Comparison of ENCODE assay signal across 8 cellular contexts in genomic region chr13:97125810-97126738, GRCh38.
A peak's percentile ranks its signal among the peaks of the same experiment; 100 is the strongest.
DNase-seq lines count a peak whose midpoint lies in the region; ATAC-seq and TF ChIP-seq lines count a peak whose summit lies in the region.

No MANE protein-coding gene starts in this region.

- H4K5ac ChIP-seq in H9 (ENCODE audit: insufficient read length, low read depth, low read length): no peak overlapping the region

- H3K56ac ChIP-seq in H9 (ENCODE audit: insufficient read length, low read depth, low read length): no peak overlapping the region

- intact Hi-C loops in naive thymus-derived CD4-positive, alpha-beta T cell (cut with micrococcal nuclease): no loop called here

- H3K23me2 ChIP-seq in H9 (ENCODE audit: insufficient read length, low read depth, low read length, poor library complexity, severe bottlenecking): no peaks in the 10 kb centered on the region

- no peak for TF ChIP-seq CTCF in H9 (conservative IDR thresholded peaks at IDR 0.05)

- H3K27ac Mint-ChIP-seq in naive thymus-derived CD4-positive, alpha-beta T cell: no peak overlapping the region
- H3K27ac Mint-ChIP-seq in naive thymus-derived CD8-positive, alpha-beta T cell: no peak overlapping the region
- no peak overlapping the region for H3K27ac Mint-ChIP-seq in H9

- no peak overlapping the region for H3K27ac ChIP-seq in SJCRH30
- no peak overlapping the region for H3K27ac ChIP-seq in naive thymus-derived CD4-positive, alpha-beta T cell (ENCODE audit: low read depth, low read length)
- no peak overlapping the region for H3K27ac ChIP-seq in H9 (ENCODE audit: insufficient read length, low read depth, low read length)

- no peak overlapping the region for H3K9ac ChIP-seq in H9 (ENCODE audit: extremely low read depth, insufficient read length, low read length)

- H3K4me3 ChIP-seq in SJCRH30: peak overlapping the region; percentile 29
- H3K4me3 ChIP-seq in naive thymus-derived CD4-positive, alpha-beta T cell (ENCODE audit: low read length): no peak overlapping the region

- no peak overlapping the region for H2BK20ac ChIP-seq in H9 (ENCODE audit: low read depth, low read length, poor library complexity, severe bottlenecking)

- no peaks in the 10 kb centered on the region for H3K79me2 ChIP-seq in H9 (ENCODE audit: insufficient read depth, low read length)

- peaks cover 0 to 13% (median 0%) of the 10 kb centered on the region in 7 donors for H3K4me1 Mint-ChIP-seq in naive thymus-derived CD4-positive, alpha-beta T cell
- no peaks in the 10 kb centered on the region for H3K4me1 Mint-ChIP-seq in naive thymus-derived CD8-positive, alpha-beta T cell
- H3K4me1 Mint-ChIP-seq in H9: peaks cover 22 to 29% of the 10 kb centered on the region in 2 experiments

- no peaks in the 10 kb centered on the region for H3K27me3 ChIP-seq in SJCRH30
- no peaks in the 10 kb centered on the region for H3K27me3 ChIP-seq in naive thymus-derived CD4-positive, alpha-beta T cell (ENCODE audit: control insufficient read depth in 2 of 2, insufficient read depth in 2 of 2, low read length in 2 of 2)
- H3K27me3 ChIP-seq in H9 (ENCODE audit: insufficient read depth, low read length): no peaks in the 10 kb centered on the region

- no peak overlapping the region for H3K4ac ChIP-seq in H9 (ENCODE audit: low read depth, low read length)

- H3K18ac ChIP-seq in H9 (ENCODE audit: insufficient read length, low read depth, low read length): no peak overlapping the region

- H2AFZ ChIP-seq in H9 (ENCODE audit: low read length): no peak overlapping the region

- no peak overlapping the region for H3K23ac ChIP-seq in H9 (ENCODE audit: insufficient read length, low read depth, low read length)

- no peaks in the 10 kb centered on the region for H4K20me1 ChIP-seq in H9 (ENCODE audit: control insufficient read depth, insufficient read depth, insufficient read length)

- H3K9me3 Mint-ChIP-seq in naive thymus-derived CD4-positive, alpha-beta T cell: peaks cover 0 to 3% (median 0%) of the 10 kb centered on the region in 11 donors
- no peaks in the 10 kb centered on the region for H3K9me3 Mint-ChIP-seq in naive thymus-derived CD8-positive, alpha-beta T cell
- H3K9me3 Mint-ChIP-seq in H9: no peaks in the 10 kb centered on the region

- POLR2A ChIA-PET in naive thymus-derived CD4-positive, alpha-beta T cell (lab: Charles Lee): no interaction called here
- POLR2A ChIA-PET in naive thymus-derived CD8-positive, alpha-beta T cell (lab: Charles Lee): no interaction called here

- no peak overlapping the region for H4K8ac ChIP-seq in H9 (replicated peaks; ENCODE audit: insufficient read length, low read depth, low read length)

- H3T11ph ChIP-seq in H9 (ENCODE audit: low read length): no peak overlapping the region

- no peak overlapping the region for H2BK12ac ChIP-seq in H9 (ENCODE audit: insufficient read length, low read depth, low read length)

- no peak overlapping the region for H3K4me2 ChIP-seq in H9 (ENCODE audit: insufficient read depth, insufficient read length, low read length)

- H2AK5ac ChIP-seq in H9 (ENCODE audit: insufficient read length, low read length): no peak overlapping the region

- H3K4me1 ChIP-seq in SJCRH30: peaks cover 27% of the 10 kb centered on the region
- H3K4me1 ChIP-seq in naive thymus-derived CD4-positive, alpha-beta T cell (ENCODE audit: control insufficient read depth in 2 of 2, insufficient read depth in 2 of 2, low read length in 2 of 2): no peaks in the 10 kb centered on the region
- peaks cover 2% of the 10 kb centered on the region; the same call in 1 of the 2 replicates for H3K4me1 ChIP-seq in H9 (ENCODE audit: insufficient read depth, low read length)

- no peak overlapping the region for H2BK15ac ChIP-seq in H9 (ENCODE audit: low read depth, low read length)

- no peak overlapping the region for H2BK5ac ChIP-seq in H9 (ENCODE audit: insufficient read length, low read length)

- no peak overlapping the region for H4K91ac ChIP-seq in H9 (ENCODE audit: insufficient read length, low read depth, low read length)

- peak; percentile 52 for DNase-seq in ELR (ENCODE audit: low read depth)
- DNase-seq in SJCRH30: peak; percentile 59 to 67
- peak; percentile 85 for DNase-seq in iris pigment epithelial cell (ENCODE audit: low read depth)
- no peak for DNase-seq in naive thymus-derived CD4-positive, alpha-beta T cell
- DNase-seq in naive thymus-derived CD8-positive, alpha-beta T cell: no peak
- no peak for DNase-seq in H9

- H3K9me3 ChIP-seq in SJCRH30 (replicated peaks): no peaks in the 10 kb centered on the region
- no peaks in the 10 kb centered on the region for H3K9me3 ChIP-seq in naive thymus-derived CD4-positive, alpha-beta T cell (ENCODE audit: control insufficient read depth in 2 of 3, low read length in 3 of 3)
- H3K9me3 ChIP-seq in H9 (ENCODE audit: control insufficient read depth, low read depth, low read length): no peaks in the 10 kb centered on the region

- no peaks in the 10 kb centered on the region for H3K79me1 ChIP-seq in H9 (ENCODE audit: insufficient read depth, low read depth, low read length, poor library complexity, severe bottlenecking)

- CTCF ChIA-PET in naive thymus-derived CD4-positive, alpha-beta T cell (lab: Charles Lee): interaction anchor here (1.1 kb wide), 1 partner anchor 242 kb away, joined by 3 read pairs; no protein-coding TSS in a partner anchor

- peaks cover 9 to 28% (median 20%) of the 10 kb centered on the region in 5 donors for H3K27me3 Mint-ChIP-seq in naive thymus-derived CD4-positive, alpha-beta T cell
- peaks cover 14 to 27% (median 21%) of the 10 kb centered on the region in 5 donors for H3K27me3 Mint-ChIP-seq in naive thymus-derived CD8-positive, alpha-beta T cell
- peaks cover 10% of the 10 kb centered on the region for H3K27me3 Mint-ChIP-seq in H9 (ENCODE audit: low read depth)

- H3K4me3 Mint-ChIP-seq in naive thymus-derived CD4-positive, alpha-beta T cell: no peak overlapping the region
- H3K4me3 Mint-ChIP-seq in naive thymus-derived CD8-positive, alpha-beta T cell: no peak overlapping the region
- H3K4me3 Mint-ChIP-seq in H9: no peak overlapping the region

- H3K14ac ChIP-seq in H9 (ENCODE audit: insufficient read depth, low read length): no peak overlapping the region

- H3K36me3 ChIP-seq in SJCRH30: no peaks in the 10 kb centered on the region
- H3K36me3 ChIP-seq in naive thymus-derived CD4-positive, alpha-beta T cell (ENCODE audit: control insufficient read depth in 2 of 3, insufficient read depth in 3 of 3, low read length in 3 of 3): no peaks in the 10 kb centered on the region

- ATAC-seq in GM19351 (IDR thresholded peaks at IDR 0.05; ENCODE audit: unreplicated experiment) (peak; percentile 94), HG03135 (IDR thresholded peaks at IDR 0.05; ENCODE audit: unreplicated experiment) (peak; percentile 94)
- no peak for ATAC-seq in naive thymus-derived CD4-positive, alpha-beta T cell
- ATAC-seq in naive thymus-derived CD8-positive, alpha-beta T cell: no peak

- no peaks in the 10 kb centered on the region for H3K36me3 Mint-ChIP-seq in naive thymus-derived CD4-positive, alpha-beta T cell
- H3K36me3 Mint-ChIP-seq in naive thymus-derived CD8-positive, alpha-beta T cell: no peaks in the 10 kb centered on the region
- H3K36me3 Mint-ChIP-seq in H9 (ENCODE audit: insufficient read depth in 1 of 3, low read depth in 3 of 3): no peaks in the 10 kb centered on the region

- H2BK120ac ChIP-seq in H9 (ENCODE audit: low read depth, low read length, poor library complexity, severe bottlenecking): no peak overlapping the region

- no CpG with 5 or more reads among the region's 13 CpGs for WGBS in H9 (ENCODE audit: extremely low coverage, insufficient read length, low lambda C conversion rate)

Comparison
In these comparisons a context has a peak if more than half of its experiments do, and no peak if none do; other contexts are left out.
1. DNase-seq: peak in ELR (single experiment), SJCRH30 (2 of 2) and iris pigment epithelial cell (single experiment); none in naive thymus-derived CD4-positive, alpha-beta T cell (0 of 9), naive thymus-derived CD8-positive, alpha-beta T cell (0 of 10) and H9 (single experiment).
2. ATAC-seq: peak in GM19351 (single experiment) and HG03135 (single experiment); none in naive thymus-derived CD4-positive, alpha-beta T cell (single experiment) and naive thymus-derived CD8-positive, alpha-beta T cell (0 of 2).